38 cellular contexts compared by ENCODE assay signal in the genomic region with DNA sequence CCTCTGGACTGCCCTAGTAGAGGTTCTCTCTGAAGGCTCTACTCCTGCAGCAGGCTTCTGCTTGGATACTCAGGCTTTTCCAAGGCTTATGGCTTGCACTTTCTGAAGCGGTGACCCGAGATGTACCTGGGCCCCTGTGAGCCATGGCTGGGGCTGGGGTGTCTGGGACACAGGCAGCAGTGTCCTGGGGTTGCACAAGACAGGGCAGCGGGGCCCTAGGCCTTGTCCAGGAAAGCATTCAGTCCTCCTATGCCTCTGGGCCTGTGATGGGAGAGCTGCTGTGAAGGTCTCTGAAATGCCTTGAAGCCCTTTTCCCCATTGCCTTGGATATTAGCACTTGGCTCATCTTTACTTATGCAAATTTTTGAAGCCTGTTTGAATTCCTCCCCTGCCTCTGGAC.
"Had no signal": no experiment of that assay in that cellular context is flagged by ENCODE, and none has a peak within 500 bp of the region (broad histone marks: within the 10 kb centered on the region; RNA-seq: fewer than 3 reads in every experiment).

No MANE protein-coding gene starts in this region.

- H3K27ac Mint-ChIP-seq: activated naive CD4-positive, alpha-beta T cell treated with anti-CD3 and anti-CD28 coated beads for 36 hours; activated naive CD4-positive, alpha-beta T cell treated with anti-CD3 and anti-CD28 coated beads, Interleukin-2, amount 10 ng/mL, durations not matched to agents 7 days and 5 days; activated naive CD4-positive, alpha-beta T cell treated with anti-CD3 and anti-CD28 coated beads, Interleukin-2, amount 50 U/mL, for 24 hours; activated naive CD4-positive, alpha-beta T cell treated with anti-CD3 and anti-CD28 coated beads, Interleukin-2, amount 50 U/mL, for 72 hours; activated naive CD8-positive, alpha-beta T cell; activated naive CD8-positive, alpha-beta T cell treated with anti-CD3 and anti-CD28 coated beads for 36 hours; activated naive CD8-positive, alpha-beta T cell treated with anti-CD3 and anti-CD28 coated beads, Interleukin-2, amount 10 ng/mL, durations not matched to agents 7 days and 5 days; activated naive CD8-positive, alpha-beta T cell treated with anti-CD3 and anti-CD28 coated beads, Interleukin-2, amount 50 U/mL, for 24 hours; activated T-cell treated with anti-CD3 and anti-CD28 coated beads, Interleukin-2, amount 50 U/mL, for 24 hours; activated T-cell treated with anti-CD3 and anti-CD28 coated beads, Interleukin-2, amount 50 U/mL, for 72 hours; activated T-helper 1 cell treated with anti-CD3 and anti-CD28 coated beads, Interleukin-12 subunit alpha, Interleukin-12 subunit beta, Interleukin-2, Interleukin-4 antibody, amounts not matched to agents 30 ng/mL and 10 ng/mL and 1 ng/mL, durations not matched to agents 14 hours and 24 hours and 36 hours; activated T-helper 17 cell treated with anti-CD3 and anti-CD28 coated beads, Interleukin-2, amount 50 U/mL, for 72 hours; activated T-helper 2 cell treated with anti-CD3 and anti-CD28 coated beads, Interferon-gamma antibody, Interleukin-2, Interleukin-4, amounts not matched to agents 10 μg/mL and 5 μg/mL and 100 μg/mL, durations not matched to agents 14 hours and 24 hours and 36 hours; brain had no signal

- H3K4me3 Mint-ChIP-seq: activated naive CD4-positive, alpha-beta T cell treated with anti-CD3 and anti-CD28 coated beads for 36 hours; activated naive CD4-positive, alpha-beta T cell treated with anti-CD3 and anti-CD28 coated beads, Interleukin-2, amount 10 ng/mL, durations not matched to agents 7 days and 5 days; activated naive CD4-positive, alpha-beta T cell treated with anti-CD3 and anti-CD28 coated beads, Interleukin-2, amount 50 U/mL, for 24 hours; activated naive CD8-positive, alpha-beta T cell; activated naive CD8-positive, alpha-beta T cell treated with anti-CD3 and anti-CD28 coated beads for 36 hours; activated naive CD8-positive, alpha-beta T cell treated with anti-CD3 and anti-CD28 coated beads, Interleukin-2, amount 10 ng/mL, durations not matched to agents 7 days and 5 days; activated naive CD8-positive, alpha-beta T cell treated with anti-CD3 and anti-CD28 coated beads, Interleukin-2, amount 50 U/mL, for 24 hours; activated T-cell treated with anti-CD3 and anti-CD28 coated beads, Interleukin-2, amount 50 U/mL, for 24 hours; activated T-cell treated with anti-CD3 and anti-CD28 coated beads, Interleukin-2, amount 50 U/mL, for 4 hours; activated T-cell treated with anti-CD3 and anti-CD28 coated beads, Interleukin-2, amount 50 U/mL, for 72 hours; activated T-helper 1 cell treated with anti-CD3 and anti-CD28 coated beads, Interleukin-12 subunit alpha, Interleukin-12 subunit beta, Interleukin-2, Interleukin-4 antibody, amounts not matched to agents 30 ng/mL and 10 ng/mL and 1 ng/mL, durations not matched to agents 14 hours and 24 hours and 36 hours; activated T-helper 17 cell treated with anti-CD3 and anti-CD28 coated beads, Interleukin-2, amount 50 U/mL, for 72 hours; brain; central memory CD8-positive, alpha-beta T cell had no signal

- ATAC-seq: activated naive CD4-positive, alpha-beta T cell treated with anti-CD3 and anti-CD28 coated beads, Interleukin-2, amount 50 U/mL, for 72 hours; activated naive CD8-positive, alpha-beta T cell treated with anti-CD3 and anti-CD28 coated beads, Interleukin-2, amount 50 U/mL, for 24 hours; activated T-cell treated with anti-CD3 and anti-CD28 coated beads, Interleukin-2, amount 50 U/mL, for 4 hours; activated T-cell treated with anti-CD3 and anti-CD28 coated beads, Interleukin-2, amount 50 U/mL, for 72 hours; activated T-helper 17 cell treated with anti-CD3 and anti-CD28 coated beads, Interleukin-2, amount 50 U/mL, for 72 hours; body of pancreas had no signal

- H3K4me1 Mint-ChIP-seq: activated naive CD4-positive, alpha-beta T cell treated with anti-CD3 and anti-CD28 coated beads, Interleukin-2, amount 10 ng/mL, durations not matched to agents 7 days and 5 days; activated naive CD4-positive, alpha-beta T cell treated with anti-CD3 and anti-CD28 coated beads, Interleukin-2, amount 50 U/mL, for 24 hours; activated naive CD8-positive, alpha-beta T cell treated with anti-CD3 and anti-CD28 coated beads for 36 hours; activated naive CD8-positive, alpha-beta T cell treated with anti-CD3 and anti-CD28 coated beads, Interleukin-2, amount 10 ng/mL, durations not matched to agents 7 days and 5 days; activated naive CD8-positive, alpha-beta T cell treated with anti-CD3 and anti-CD28 coated beads, Interleukin-2, amount 50 U/mL, for 24 hours; activated T-helper 17 cell treated with anti-CD3 and anti-CD28 coated beads, Interleukin-2, amount 50 U/mL, for 72 hours; brain; central memory CD8-positive, alpha-beta T cell had no signal

- H3K4me3 ChIP-seq: adrenal gland, ascending aorta, body of pancreas, breast epithelium, cardiac muscle cell had no signal

- H3K27me3 ChIP-seq: adrenal gland, ascending aorta, body of pancreas, brain microvascular endothelial cell, breast epithelium, cardiac muscle cell had no signal

- H3K36me3 ChIP-seq: adrenal gland, ascending aorta, brain microvascular endothelial cell, breast epithelium, cardiac muscle cell had no signal

- DNase-seq: activated effector memory CD4-positive, alpha-beta T cell treated with anti-CD3 and anti-CD28 coated beads, Interleukin-2, amount 50 U/mL, for 16 hours; activated effector memory CD4-positive, alpha-beta T cell treated with Interleukin-2 at 50 U/mL for 16 hours; activated gamma-delta T cell; activated gamma-delta T cell treated with Interleukin-2 at 50 U/mL for 16 hours; activated naive CD4-positive, alpha-beta T cell; activated naive CD4-positive, alpha-beta T cell treated with anti-CD3 and anti-CD28 coated beads for 36 hours; activated naive CD4-positive, alpha-beta T cell treated with anti-CD3 and anti-CD28 coated beads, Interleukin-2, amount 10 ng/mL, durations not matched to agents 7 days and 5 days; activated naive CD4-positive, alpha-beta T cell treated with anti-CD3 and anti-CD28 coated beads, Interleukin-2, amount 50 U/mL, for 16 hours; activated naive CD4-positive, alpha-beta T cell treated with Interleukin-2 at 50 U/mL for 16 hours; activated naive CD8-positive, alpha-beta T cell treated with anti-CD3 and anti-CD28 coated beads for 36 hours; activated naive CD8-positive, alpha-beta T cell treated with anti-CD3 and anti-CD28 coated beads, Interleukin-2, amount 10 ng/mL, durations not matched to agents 7 days and 5 days; activated naive CD8-positive, alpha-beta T cell treated with anti-CD3 and anti-CD28 coated beads, Interleukin-2, amount 50 U/mL, for 24 hours; activated T-cell treated with anti-CD3 and anti-CD28 coated beads, Interleukin-2, amount 50 U/mL, for 1 hour; activated T-cell treated with anti-CD3 and anti-CD28 coated beads, Interleukin-2, amount 50 U/mL, for 24 hours; activated T-cell treated with anti-CD3 and anti-CD28 coated beads, Interleukin-2, amount 50 U/mL, for 4 hours; activated T-cell treated with anti-CD3 and anti-CD28 coated beads, Interleukin-2, amount 50 U/mL, for 48 hours; activated T-cell treated with anti-CD3 and anti-CD28 coated beads, Interleukin-2, amount 50 U/mL, for 72 hours; adrenal gland; amniotic stem cell; amygdala; anterior cingulate cortex; aorta; body of pancreas; brain microvascular endothelial cell; caudate nucleus; central memory CD4-positive, alpha-beta T cell; cerebellar nuclear complex had no signal

- H3K4me1 ChIP-seq: adrenal gland, ascending aorta, body of pancreas, breast epithelium had no signal

- H3K27ac ChIP-seq: adrenal gland, ascending aorta, body of pancreas, brain microvascular endothelial cell, breast epithelium, cardiac muscle cell had no signal

- H3K36me3 Mint-ChIP-seq: activated naive CD4-positive, alpha-beta T cell treated with anti-CD3 and anti-CD28 coated beads, Interleukin-2, amount 10 ng/mL, durations not matched to agents 7 days and 5 days; activated naive CD8-positive, alpha-beta T cell treated with anti-CD3 and anti-CD28 coated beads for 36 hours; activated naive CD8-positive, alpha-beta T cell treated with anti-CD3 and anti-CD28 coated beads, Interleukin-2, amount 10 ng/mL, durations not matched to agents 7 days and 5 days; brain had no signal

- H3K27me3 Mint-ChIP-seq: activated naive CD4-positive, alpha-beta T cell treated with anti-CD3 and anti-CD28 coated beads, Interleukin-2, amount 10 ng/mL, durations not matched to agents 7 days and 5 days; activated naive CD8-positive, alpha-beta T cell treated with anti-CD3 and anti-CD28 coated beads for 36 hours; activated naive CD8-positive, alpha-beta T cell treated with anti-CD3 and anti-CD28 coated beads, Interleukin-2, amount 10 ng/mL, durations not matched to agents 7 days and 5 days; activated naive CD8-positive, alpha-beta T cell treated with anti-CD3 and anti-CD28 coated beads, Interleukin-2, amount 50 U/mL, for 24 hours; activated T-cell treated with anti-CD3 and anti-CD28 coated beads, Interleukin-2, amount 50 U/mL, for 24 hours; central memory CD8-positive, alpha-beta T cell had no signal
